Comparison of ENCODE assay signal across 8 cellular contexts in genomic region chr5:168409601-168410458, GRCh38.
DNase-seq lines count a peak whose midpoint lies in the region; ATAC-seq, FAIRE-seq and TF ChIP-seq lines count a peak whose summit lies in the region.

No MANE protein-coding gene starts in this region.

- DNase-seq in Caco-2 = no peak
- no peak for DNase-seq in WTC11 (ENCODE audit: low spot score)
- DNase-seq in foreskin melanocyte = peak; percentile 87
- DNase-seq in urothelium cell line (ENCODE audit: low spot score) = peak; percentile 52
- DNase-seq in Ammon's horn (ENCODE audit: low spot score) = no peak
- DNase-seq in lower leg skin (ENCODE audit: low spot score in 2 of 2) = no peak

- TF ChIP-seq POLR2A in lower leg skin (IDR thresholded peaks at IDR 0.05) = no peak

- WGBS in lower leg skin, 2 donors = 55 to 58% methylated on average over 17 of the region's 17 CpGs

- 0 out of 2 replicates have a peak, but pooled peaks cover 4% of the 10 kb centered on the region for H3K4me1 ChIP-seq in Caco-2

- peak; percentile 27 for FAIRE-seq in urothelium cell line (lab: Jason Lieb, UNC)

- H3K36me3 Mint-ChIP-seq in Caco-2 (ENCODE audit: insufficient read depth, unreplicated experiment) (peaks cover 90% of the 10 kb centered on the region), WTC11 (peaks cover 34% of the 10 kb centered on the region)

- H3K4me3 ChIP-seq in Caco-2 (ENCODE audit: low read depth, low read length) (no peak overlapping the region), lower leg skin (ENCODE audit: low read depth, poor library complexity, severe bottlenecking) (no peak overlapping the region)

- ATAC-seq in HG02885 (IDR thresholded peaks at IDR 0.05; ENCODE audit: poor library complexity, unreplicated experiment) = peak; percentile 86
- ATAC-seq in WTC11 = no peak
- ATAC-seq in HG02642 (IDR thresholded peaks at IDR 0.05; ENCODE audit: poor library complexity, unreplicated experiment) = no peak

- H3K27me3 Mint-ChIP-seq in Caco-2 (ENCODE audit: insufficient read depth, unreplicated experiment) = no peaks in the 10 kb centered on the region
- H3K27me3 Mint-ChIP-seq in WTC11 (ENCODE audit: low read depth) = no peaks in the 10 kb centered on the region

- no peaks in the 10 kb centered on the region for H3K27me3 ChIP-seq in Caco-2 (replicated peaks; ENCODE audit: control insufficient read depth, insufficient read depth, low read length)

- H3K36me3 ChIP-seq in Caco-2 (ENCODE audit: control insufficient read depth, insufficient read depth, low read length) = peaks cover 3% of the 10 kb centered on the region

- no TSS peak for BruUV-seq in Caco-2 (replicated peaks; lab: Mats Ljungman, UMichigan)

- H3K27ac Mint-ChIP-seq in Caco-2 (ENCODE audit: unreplicated experiment) (peak overlapping the region; percentile 36), WTC11 (peak overlapping the region; percentile 54; the same call in 1 of the 2 replicates)

- H3K9me3 Mint-ChIP-seq in Caco-2 (ENCODE audit: unreplicated experiment) (no peaks in the 10 kb centered on the region), WTC11 (no peaks in the 10 kb centered on the region)

- H3K4me3 Mint-ChIP-seq in Caco-2 (ENCODE audit: unreplicated experiment) = no peak overlapping the region
- no peak overlapping the region for H3K4me3 Mint-ChIP-seq in WTC11

- CTCF ChIA-PET in Caco-2 (lab: Charles Lee) = interaction anchor here (0.5 kb wide), 1 partner anchor 53 kb away, joined by 3 read pairs; no protein-coding TSS in a partner anchor
- CTCF ChIA-PET in WTC11 (lab: Charles Lee) = interaction anchor here (1.6 kb wide), 1 partner anchor 140 kb away, joined by 5 read pairs; no protein-coding TSS in a partner anchor

- POLR2A ChIA-PET in Caco-2 (lab: Charles Lee) (no interaction called here), WTC11 (lab: Charles Lee) (no interaction called here)

- no peaks in the 10 kb centered on the region for H3K9me3 ChIP-seq in Caco-2

- intact Hi-C loops in Caco-2 (cut with micrococcal nuclease; ENCODE audit: unreplicated experiment) (no loop called here), lower leg skin (cut with DNase I; ENCODE audit: low total_unique reads) (no loop called here)

- no peaks in the 10 kb centered on the region for H3K4me1 Mint-ChIP-seq in Caco-2 (ENCODE audit: low read depth, unreplicated experiment)
- no peaks in the 10 kb centered on the region for H3K4me1 Mint-ChIP-seq in WTC11

- TF ChIP-seq CTCF in Caco-2 (IDR thresholded peaks at IDR 0.05; ENCODE audit: insufficient read depth in 1 of 2, low read depth in 1 of 2, low read length in 1 of 2, severe bottlenecking in 1 of 2, unreplicated experiment in 1 of 2) (no peak), WTC11 (IDR thresholded peaks at IDR 0.05) (no peak), lower leg skin (IDR thresholded peaks at IDR 0.05) (no peak)

TF ChIP-seq in WTC11, 78 proteins besides CTCF, POLR2A, EP300 and RAD21:
- TF ChIP-seq ZNF671 (CRISPR knock-in tag; IDR thresholded peaks at IDR 0.05) (no peak), SMAD4 (CRISPR knock-in tag; IDR thresholded peaks at IDR 0.05) (no peak), RELA (CRISPR knock-in tag; IDR thresholded peaks at IDR 0.05; ENCODE audit: borderline replicate concordance) (no peak), EMX1 (CRISPR knock-in tag; IDR thresholded peaks at IDR 0.05) (no peak), RORB (CRISPR knock-in tag; IDR thresholded peaks at IDR 0.05) (no peak), MXD4 (CRISPR knock-in tag; IDR thresholded peaks at IDR 0.05; ENCODE audit: borderline replicate concordance) (no peak), USF2 (CRISPR knock-in tag; IDR thresholded peaks at IDR 0.05) (no peak), IRF2 (CRISPR knock-in tag; IDR thresholded peaks at IDR 0.05; ENCODE audit: borderline replicate concordance, low read depth) (no peak), ZNF121 (CRISPR knock-in tag; IDR thresholded peaks at IDR 0.05) (no peak)
- TF ChIP-seq, protein P1, sequence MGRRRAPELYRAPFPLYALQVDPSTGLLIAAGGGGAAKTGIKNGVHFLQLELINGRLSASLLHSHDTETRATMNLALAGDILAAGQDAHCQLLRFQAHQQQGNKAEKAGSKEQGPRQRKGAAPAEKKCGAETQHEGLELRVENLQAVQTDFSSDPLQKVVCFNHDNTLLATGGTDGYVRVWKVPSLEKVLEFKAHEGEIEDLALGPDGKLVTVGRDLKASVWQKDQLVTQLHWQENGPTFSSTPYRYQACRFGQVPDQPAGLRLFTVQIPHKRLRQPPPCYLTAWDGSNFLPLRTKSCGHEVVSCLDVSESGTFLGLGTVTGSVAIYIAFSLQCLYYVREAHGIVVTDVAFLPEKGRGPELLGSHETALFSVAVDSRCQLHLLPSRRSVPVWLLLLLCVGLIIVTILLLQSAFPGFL (CRISPR knock-in tag; IDR thresholded peaks at IDR 0.05; ENCODE audit: borderline replicate concordance) = no peak
- TF ChIP-seq, protein P2, sequence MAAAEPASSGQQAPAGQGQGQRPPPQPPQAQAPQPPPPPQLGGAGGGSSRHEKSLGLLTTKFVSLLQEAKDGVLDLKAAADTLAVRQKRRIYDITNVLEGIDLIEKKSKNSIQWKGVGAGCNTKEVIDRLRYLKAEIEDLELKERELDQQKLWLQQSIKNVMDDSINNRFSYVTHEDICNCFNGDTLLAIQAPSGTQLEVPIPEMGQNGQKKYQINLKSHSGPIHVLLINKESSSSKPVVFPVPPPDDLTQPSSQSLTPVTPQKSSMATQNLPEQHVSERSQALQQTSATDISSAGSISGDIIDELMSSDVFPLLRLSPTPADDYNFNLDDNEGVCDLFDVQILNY (CRISPR knock-in tag; IDR thresholded peaks at IDR 0.05) = no peak
- TF ChIP-seq, protein P3, sequence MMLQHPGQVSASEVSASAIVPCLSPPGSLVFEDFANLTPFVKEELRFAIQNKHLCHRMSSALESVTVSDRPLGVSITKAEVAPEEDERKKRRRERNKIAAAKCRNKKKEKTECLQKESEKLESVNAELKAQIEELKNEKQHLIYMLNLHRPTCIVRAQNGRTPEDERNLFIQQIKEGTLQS (CRISPR knock-in tag; conservative IDR thresholded peaks at IDR 0.05) = no peak

Comparison
In these comparisons a context has a peak if more than half of its experiments do, and no peak if none do; other contexts are left out.
1. DNase-seq: peak in foreskin melanocyte (single experiment) and urothelium cell line (single experiment); none in Caco-2 (0 of 2), WTC11 (single experiment), Ammon's horn (single experiment) and lower leg skin (0 of 2).